Comparison of ENCODE assay signal across 21 cellular contexts in the genomic region with DNA sequence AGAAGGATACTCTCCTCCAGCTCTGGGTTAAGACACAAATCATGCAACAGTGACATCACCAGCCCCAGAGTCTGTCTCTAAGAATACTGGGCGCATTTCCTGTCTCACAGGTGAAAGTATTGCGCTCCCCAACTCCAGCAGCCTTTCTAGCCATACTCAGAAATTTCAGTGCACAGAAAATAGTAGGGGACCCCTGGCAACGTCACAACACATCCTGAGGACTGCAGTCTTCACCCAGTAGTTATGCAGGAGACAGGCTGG.
DNase-seq lines count a peak whose midpoint lies in the region; ATAC-seq, FAIRE-seq and TF ChIP-seq lines count a peak whose summit lies in the region.
"Had no signal": no experiment of that assay in that cellular context is flagged by ENCODE, and none has a peak within 500 bp of the region (broad histone marks: within the 10 kb centered on the region; RNA-seq: fewer than 3 reads in every experiment).

No MANE protein-coding gene starts in this region.

- H3K4me3 Mint-ChIP-seq in endodermal cell = no peak overlapping the region
- H3K4me3 Mint-ChIP-seq in stimulated activated effector memory CD8-positive, alpha-beta T cell treated with anti-CD3 and anti-CD28 coated beads, Interleukin-12 subunit alpha, Interleukin-12 subunit beta, amount 100 ng/mL, for 72 hours = no peak overlapping the region
- H3K4me3 Mint-ChIP-seq: CD4-positive, CD25-positive, alpha-beta regulatory T cell had no signal

- no peak for ATAC-seq in stimulated activated effector memory CD8-positive, alpha-beta T cell treated with anti-CD3 and anti-CD28 coated beads, Interleukin-12 subunit alpha, Interleukin-12 subunit beta, amount 100 ng/mL, for 72 hours

- peak; percentile 35; the same call in 1 of the 2 replicates for TF ChIP-seq POLR2A in GM12892 (IDR thresholded peaks at IDR 0.05; ENCODE audit: low read depth, low read length)

- H3K9me3 Mint-ChIP-seq in endodermal cell = no peaks in the 10 kb centered on the region
- H3K9me3 Mint-ChIP-seq in stimulated activated effector memory CD8-positive, alpha-beta T cell treated with anti-CD3 and anti-CD28 coated beads, Interleukin-12 subunit alpha, Interleukin-12 subunit beta, amount 100 ng/mL, for 72 hours = no peaks in the 10 kb centered on the region
- H3K9me3 Mint-ChIP-seq: CD4-positive, CD25-positive, alpha-beta regulatory T cell had no signal

- TF ChIP-seq CTCF in endodermal cell (conservative IDR thresholded peaks at IDR 0.05) = no peak

- peak overlapping the region; percentile 93 for H3K27ac ChIP-seq in angular gyrus (ENCODE audit: low read depth, low read length)
- peak overlapping the region; percentile 58 for H3K27ac ChIP-seq in endodermal cell (ENCODE audit: low read depth, low read length)
- H3K27ac ChIP-seq: Peyer's patch, SJSA1 had no signal

- no peaks in the 10 kb centered on the region for H3K27me3 ChIP-seq in endodermal cell (ENCODE audit: control insufficient read depth, insufficient read depth, low read length, poor library complexity, severe bottlenecking)
- H3K27me3 ChIP-seq: Peyer's patch, SJSA1 had no signal

- H3K36me3 Mint-ChIP-seq in endodermal cell (ENCODE audit: low read depth) = no peaks in the 10 kb centered on the region
- no peaks in the 10 kb centered on the region for H3K36me3 Mint-ChIP-seq in stimulated activated effector memory CD8-positive, alpha-beta T cell treated with anti-CD3 and anti-CD28 coated beads, Interleukin-12 subunit alpha, Interleukin-12 subunit beta, amount 100 ng/mL, for 72 hours
- H3K36me3 Mint-ChIP-seq: CD4-positive, CD25-positive, alpha-beta regulatory T cell had no signal

- no peak overlapping the region for H3K4me3 ChIP-seq in endodermal cell (ENCODE audit: low read length)
- H3K4me3 ChIP-seq: Peyer's patch, SJSA1 had no signal

- FAIRE-seq in GM12892 (lab: Jason Lieb, UNC) (no peak), GM19239 (lab: Jason Lieb, UNC) (no peak)
- FAIRE-seq: GM18507 had no signal

- peaks cover 11% of the 10 kb centered on the region for H3K4me1 ChIP-seq in endodermal cell (ENCODE audit: control insufficient read depth, insufficient read depth, low read length)
- H3K4me1 ChIP-seq: SJSA1 had no signal

- no peaks in the 10 kb centered on the region for H3K9me3 ChIP-seq in endodermal cell (ENCODE audit: control insufficient read depth, low read length)
- H3K9me3 ChIP-seq: Peyer's patch, SJSA1 had no signal

- DNase-seq in GM12892 (ENCODE audit: insufficient read length) (no peak), endodermal cell (no peak), GM19238 (ENCODE audit: insufficient read length, low spot score) (no peak), GM19239 (ENCODE audit: insufficient read length, low spot score) (no peak), foreskin melanocyte (no peak), NCI-H82 treated with DMSO at 0.1 percent for 48 hours (lab: John Stamatoyannopoulos, UW; ENCODE audit: unreplicated experiment) (no peak)
- no peak for DNase-seq in stimulated activated effector memory CD8-positive, alpha-beta T cell treated with anti-CD3 and anti-CD28 coated beads, Interleukin-12 subunit alpha, Interleukin-12 subunit beta, amount 100 ng/mL, for 72 hours (ENCODE audit: low spot score in 2 of 2)
- DNase-seq: ACHN; CD4-positive, CD25-positive, alpha-beta regulatory T cell; COR-L47; DMS153; GF-D8; HCEC 1CT; NCI-H1105; NCI-H1694; NCI-H2081 treated with DMSO at 0.1 percent for 48 hours; NK-92 treated with Interleukin-12 subunit alpha and Interleukin-12 subunit beta, amount 100 ng/mL, for 24 hours; Peyer's patch had no signal

- H3K36me3 ChIP-seq in endodermal cell (ENCODE audit: control insufficient read depth, insufficient read depth, low read length) = no peaks in the 10 kb centered on the region
- H3K36me3 ChIP-seq: Peyer's patch, SJSA1 had no signal

- H3K9ac ChIP-seq in endodermal cell (ENCODE audit: extremely low read depth, low read length, poor library complexity, severe bottlenecking) = no peak overlapping the region

- H3K4me1 Mint-ChIP-seq in endodermal cell = peaks cover 18% of the 10 kb centered on the region
- H3K4me1 Mint-ChIP-seq in stimulated activated effector memory CD8-positive, alpha-beta T cell treated with anti-CD3 and anti-CD28 coated beads, Interleukin-12 subunit alpha, Interleukin-12 subunit beta, amount 100 ng/mL, for 72 hours = no peaks in the 10 kb centered on the region
- H3K4me1 Mint-ChIP-seq: CD4-positive, CD25-positive, alpha-beta regulatory T cell had no signal

- H3K27ac Mint-ChIP-seq in endodermal cell = no peak overlapping the region
- H3K27ac Mint-ChIP-seq in stimulated activated effector memory CD8-positive, alpha-beta T cell treated with anti-CD3 and anti-CD28 coated beads, Interleukin-12 subunit alpha, Interleukin-12 subunit beta, amount 100 ng/mL, for 72 hours = peak overlapping the region; percentile 40

- WGBS in endodermal cell (ENCODE audit: insufficient coverage in 1 of 2, insufficient read length in 1 of 2), 2 experiments = 93% methylated on average over 3 of the region's 3 CpGs

- H3K27me3 Mint-ChIP-seq in endodermal cell (ENCODE audit: insufficient read depth) = no peaks in the 10 kb centered on the region
- H3K27me3 Mint-ChIP-seq: CD4-positive, CD25-positive, alpha-beta regulatory T cell had no signal
